1 cellular context compared by ENCODE assay signal in the genomic region with DNA sequence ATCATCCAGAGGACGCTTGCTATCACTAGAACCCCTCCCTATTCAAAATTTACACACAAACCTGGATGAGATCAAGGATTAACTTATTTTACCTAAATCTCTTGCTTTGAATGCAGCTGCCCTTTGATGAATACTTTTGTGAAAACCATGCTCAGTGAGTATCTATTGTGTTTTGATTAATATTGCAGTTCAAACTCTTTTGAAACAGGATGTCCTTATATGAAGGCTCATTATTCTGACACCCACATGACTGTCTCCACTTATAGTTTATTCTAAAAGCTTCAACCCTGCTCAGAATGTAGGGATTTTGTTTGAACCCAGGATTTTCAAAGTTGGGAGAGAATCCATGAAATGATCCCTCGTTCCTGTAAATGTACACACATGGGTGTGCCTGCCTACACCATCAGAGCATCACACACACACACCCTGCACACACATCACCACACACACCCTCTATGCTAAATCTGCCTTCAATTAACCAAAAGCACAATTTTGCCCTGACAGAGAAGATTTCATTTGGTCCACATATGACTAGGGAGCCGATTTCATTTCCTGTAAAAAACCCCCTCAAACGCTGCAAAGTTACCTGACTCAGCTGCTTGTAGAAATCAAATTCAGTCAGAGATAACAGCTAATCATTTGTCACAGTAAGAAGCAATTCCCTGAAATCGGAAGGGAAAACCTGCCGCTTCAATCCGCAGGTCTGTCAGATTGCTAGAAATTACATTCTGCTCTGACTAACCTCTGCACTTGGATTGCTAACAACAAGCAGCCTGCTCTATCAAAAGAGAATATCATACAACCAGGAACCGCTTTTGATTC.
TF ChIP-seq lines count a peak whose summit lies in the region.

No MANE protein-coding gene starts in this region.

TF ChIP-seq in GM12878, 131 proteins besides CTCF, POLR2A, EP300 and RAD21 (continued from another document):
- TF ChIP-seq, protein P1, sequence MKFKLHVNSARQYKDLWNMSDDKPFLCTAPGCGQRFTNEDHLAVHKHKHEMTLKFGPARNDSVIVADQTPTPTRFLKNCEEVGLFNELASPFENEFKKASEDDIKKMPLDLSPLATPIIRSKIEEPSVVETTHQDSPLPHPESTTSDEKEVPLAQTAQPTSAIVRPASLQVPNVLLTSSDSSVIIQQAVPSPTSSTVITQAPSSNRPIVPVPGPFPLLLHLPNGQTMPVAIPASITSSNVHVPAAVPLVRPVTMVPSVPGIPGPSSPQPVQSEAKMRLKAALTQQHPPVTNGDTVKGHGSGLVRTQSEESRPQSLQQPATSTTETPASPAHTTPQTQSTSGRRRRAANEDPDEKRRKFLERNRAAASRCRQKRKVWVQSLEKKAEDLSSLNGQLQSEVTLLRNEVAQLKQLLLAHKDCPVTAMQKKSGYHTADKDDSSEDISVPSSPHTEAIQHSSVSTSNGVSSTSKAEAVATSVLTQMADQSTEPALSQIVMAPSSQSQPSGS (IDR thresholded peaks at IDR 0.05; ENCODE audit: low read length), result peak; percentile 47; the same call in 1 of the 2 replicates
- no peak for TF ChIP-seq HDGF (IDR thresholded peaks at IDR 0.05)
- no peak for TF ChIP-seq FOS (IDR thresholded peaks at IDR 0.05; ENCODE audit: borderline replicate concordance, extremely low read depth, insufficient read length)
- TF ChIP-seq, protein P2, sequence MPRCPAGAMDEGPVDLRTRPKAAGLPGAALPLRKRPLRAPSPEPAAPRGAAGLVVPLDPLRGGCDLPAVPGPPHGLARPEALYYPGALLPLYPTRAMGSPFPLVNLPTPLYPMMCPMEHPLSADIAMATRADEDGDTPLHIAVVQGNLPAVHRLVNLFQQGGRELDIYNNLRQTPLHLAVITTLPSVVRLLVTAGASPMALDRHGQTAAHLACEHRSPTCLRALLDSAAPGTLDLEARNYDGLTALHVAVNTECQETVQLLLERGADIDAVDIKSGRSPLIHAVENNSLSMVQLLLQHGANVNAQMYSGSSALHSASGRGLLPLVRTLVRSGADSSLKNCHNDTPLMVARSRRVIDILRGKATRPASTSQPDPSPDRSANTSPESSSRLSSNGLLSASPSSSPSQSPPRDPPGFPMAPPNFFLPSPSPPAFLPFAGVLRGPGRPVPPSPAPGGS (IDR thresholded peaks at IDR 0.05; ENCODE audit: borderline replicate concordance, insufficient read depth, low read depth, low read length, poor library complexity, severe bottlenecking), result no peak
- TF ChIP-seq KLF5 (IDR thresholded peaks at IDR 0.05; ENCODE audit: partially characterized antibody), result no peak
- TF ChIP-seq IRF4 (IDR thresholded peaks at IDR 0.05; ENCODE audit: low read depth, low read length), result 0 out of 2 replicates have a peak, but pooled peaks have one; percentile 27
- TF ChIP-seq, protein P3, sequence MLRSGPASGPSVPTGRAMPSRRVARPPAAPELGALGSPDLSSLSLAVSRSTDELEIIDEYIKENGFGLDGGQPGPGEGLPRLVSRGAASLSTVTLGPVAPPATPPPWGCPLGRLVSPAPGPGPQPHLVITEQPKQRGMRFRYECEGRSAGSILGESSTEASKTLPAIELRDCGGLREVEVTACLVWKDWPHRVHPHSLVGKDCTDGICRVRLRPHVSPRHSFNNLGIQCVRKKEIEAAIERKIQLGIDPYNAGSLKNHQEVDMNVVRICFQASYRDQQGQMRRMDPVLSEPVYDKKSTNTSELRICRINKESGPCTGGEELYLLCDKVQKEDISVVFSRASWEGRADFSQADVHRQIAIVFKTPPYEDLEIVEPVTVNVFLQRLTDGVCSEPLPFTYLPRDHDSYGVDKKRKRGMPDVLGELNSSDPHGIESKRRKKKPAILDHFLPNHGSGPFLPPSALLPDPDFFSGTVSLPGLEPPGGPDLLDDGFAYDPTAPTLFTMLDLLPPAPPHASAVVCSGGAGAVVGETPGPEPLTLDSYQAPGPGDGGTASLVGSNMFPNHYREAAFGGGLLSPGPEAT (IDR thresholded peaks at IDR 0.05; ENCODE audit: low read depth), result no peak
- TF ChIP-seq, protein P4, sequence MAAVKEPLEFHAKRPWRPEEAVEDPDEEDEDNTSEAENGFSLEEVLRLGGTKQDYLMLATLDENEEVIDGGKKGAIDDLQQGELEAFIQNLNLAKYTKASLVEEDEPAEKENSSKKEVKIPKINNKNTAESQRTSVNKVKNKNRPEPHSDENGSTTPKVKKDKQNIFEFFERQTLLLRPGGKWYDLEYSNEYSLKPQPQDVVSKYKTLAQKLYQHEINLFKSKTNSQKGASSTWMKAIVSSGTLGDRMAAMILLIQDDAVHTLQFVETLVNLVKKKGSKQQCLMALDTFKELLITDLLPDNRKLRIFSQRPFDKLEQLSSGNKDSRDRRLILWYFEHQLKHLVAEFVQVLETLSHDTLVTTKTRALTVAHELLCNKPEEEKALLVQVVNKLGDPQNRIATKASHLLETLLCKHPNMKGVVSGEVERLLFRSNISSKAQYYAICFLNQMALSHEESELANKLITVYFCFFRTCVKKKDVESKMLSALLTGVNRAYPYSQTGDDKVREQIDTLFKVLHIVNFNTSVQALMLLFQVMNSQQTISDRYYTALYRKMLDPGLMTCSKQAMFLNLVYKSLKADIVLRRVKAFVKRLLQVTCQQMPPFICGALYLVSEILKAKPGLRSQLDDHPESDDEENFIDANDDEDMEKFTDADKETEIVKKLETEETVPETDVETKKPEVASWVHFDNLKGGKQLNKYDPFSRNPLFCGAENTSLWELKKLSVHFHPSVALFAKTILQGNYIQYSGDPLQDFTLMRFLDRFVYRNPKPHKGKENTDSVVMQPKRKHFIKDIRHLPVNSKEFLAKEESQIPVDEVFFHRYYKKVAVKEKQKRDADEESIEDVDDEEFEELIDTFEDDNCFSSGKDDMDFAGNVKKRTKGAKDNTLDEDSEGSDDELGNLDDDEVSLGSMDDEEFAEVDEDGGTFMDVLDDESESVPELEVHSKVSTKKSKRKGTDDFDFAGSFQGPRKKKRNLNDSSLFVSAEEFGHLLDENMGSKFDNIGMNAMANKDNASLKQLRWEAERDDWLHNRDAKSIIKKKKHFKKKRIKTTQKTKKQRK (IDR thresholded peaks at IDR 0.05; ENCODE audit: low read depth, low read length), result no peak
- no peak for TF ChIP-seq TAF1 (IDR thresholded peaks at IDR 0.05; ENCODE audit: borderline replicate concordance, low read depth, low read length)
- TF ChIP-seq, protein P5, sequence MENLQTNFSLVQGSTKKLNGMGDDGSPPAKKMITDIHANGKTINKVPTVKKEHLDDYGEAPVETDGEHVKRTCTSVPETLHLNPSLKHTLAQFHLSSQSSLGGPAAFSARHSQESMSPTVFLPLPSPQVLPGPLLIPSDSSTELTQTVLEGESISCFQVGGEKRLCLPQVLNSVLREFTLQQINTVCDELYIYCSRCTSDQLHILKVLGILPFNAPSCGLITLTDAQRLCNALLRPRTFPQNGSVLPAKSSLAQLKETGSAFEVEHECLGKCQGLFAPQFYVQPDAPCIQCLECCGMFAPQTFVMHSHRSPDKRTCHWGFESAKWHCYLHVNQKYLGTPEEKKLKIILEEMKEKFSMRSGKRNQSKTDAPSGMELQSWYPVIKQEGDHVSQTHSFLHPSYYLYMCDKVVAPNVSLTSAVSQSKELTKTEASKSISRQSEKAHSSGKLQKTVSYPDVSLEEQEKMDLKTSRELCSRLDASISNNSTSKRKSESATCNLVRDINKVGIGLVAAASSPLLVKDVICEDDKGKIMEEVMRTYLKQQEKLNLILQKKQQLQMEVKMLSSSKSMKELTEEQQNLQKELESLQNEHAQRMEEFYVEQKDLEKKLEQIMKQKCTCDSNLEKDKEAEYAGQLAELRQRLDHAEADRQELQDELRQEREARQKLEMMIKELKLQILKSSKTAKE (IDR thresholded peaks at IDR 0.05; ENCODE audit: low read depth, poor library complexity, severe bottlenecking), result no peak
- no peak for TF ChIP-seq GATAD2B (conservative IDR thresholded peaks at IDR 0.05; ENCODE audit: low read depth)
- TF ChIP-seq, protein P6, sequence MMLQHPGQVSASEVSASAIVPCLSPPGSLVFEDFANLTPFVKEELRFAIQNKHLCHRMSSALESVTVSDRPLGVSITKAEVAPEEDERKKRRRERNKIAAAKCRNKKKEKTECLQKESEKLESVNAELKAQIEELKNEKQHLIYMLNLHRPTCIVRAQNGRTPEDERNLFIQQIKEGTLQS (IDR thresholded peaks at IDR 0.05; ENCODE audit: borderline replicate concordance, extremely low read depth, low read depth, low read length), result no peak
- TF ChIP-seq MXI1 (IDR thresholded peaks at IDR 0.05; ENCODE audit: low read depth, low read length), result no peak
- TF ChIP-seq RFX5 (IDR thresholded peaks at IDR 0.05; ENCODE audit: low read depth, low read length), result no peak
- no peak for TF ChIP-seq RAD51 (IDR thresholded peaks at IDR 0.05)
- TF ChIP-seq MTA2 (IDR thresholded peaks at IDR 0.05; ENCODE audit: low read depth), result no peak
- TF ChIP-seq RBBP5 (conservative IDR thresholded peaks at IDR 0.05), result no peak
- TF ChIP-seq SREBF2 (IDR thresholded peaks at IDR 0.05; ENCODE audit: low read length), result no peak
- TF ChIP-seq MEF2A (IDR thresholded peaks at IDR 0.05; ENCODE audit: insufficient read depth, low read depth, low read length), result 0 out of 2 replicates have a peak, but pooled peaks have one; percentile 40
- peak; percentile 67; the same call in 1 of the 2 replicates for TF ChIP-seq NFIC (IDR thresholded peaks at IDR 0.05; ENCODE audit: low read depth, low read length)
- TF ChIP-seq BHLHE40 (IDR thresholded peaks at IDR 0.05; ENCODE audit: borderline replicate concordance in 1 of 2, low read depth in 2 of 2, low read length in 1 of 2), result no peak
